ENCODE assay signal across 18 cellular contexts in the genomic region with DNA sequence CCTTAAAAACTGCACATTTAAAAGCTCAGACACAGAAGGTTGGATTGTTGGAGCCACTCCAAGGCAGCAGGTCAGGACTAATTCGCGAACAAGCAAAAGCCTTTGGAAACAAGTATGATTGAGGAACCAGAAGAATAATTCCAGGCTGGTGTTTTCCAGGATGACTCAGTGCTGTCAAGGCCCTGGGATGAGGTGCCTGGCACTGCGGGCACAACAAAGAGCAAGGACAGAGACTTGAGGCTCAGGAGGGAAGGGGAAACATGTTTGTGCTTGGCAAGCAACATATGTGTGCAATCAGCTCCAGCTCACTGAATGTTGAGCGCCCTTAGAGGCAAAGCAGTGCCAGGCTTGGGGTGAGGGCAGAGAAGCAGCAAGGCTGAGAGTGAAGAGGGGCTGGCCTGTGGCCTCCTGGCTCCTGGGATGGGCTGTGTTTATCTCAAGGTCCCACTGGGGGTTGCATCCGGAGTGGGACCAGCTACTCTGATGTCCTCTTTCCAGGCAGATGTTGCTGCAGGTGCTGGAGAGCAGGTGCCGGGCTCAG. TPM values are rescaled to one million over a fixed set of nuclear protein-coding genes. Genes with fewer than 3 reads are reported as not detected.
DNase-seq lines count a peak whose midpoint lies in the region; ATAC-seq, FAIRE-seq and TF ChIP-seq lines count a peak whose summit lies in the region.
"Had no signal": no experiment of that assay in that cellular context is flagged by ENCODE, and none has a peak within 500 bp of the region (broad histone marks: within the 10 kb centered on the region; RNA-seq: fewer than 3 reads in every experiment).

No MANE protein-coding gene starts in this region.

- no peaks in the 10 kb centered on the region for H3K27me3 ChIP-seq in esophagus muscularis mucosa
- H3K27me3 ChIP-seq: cardiac muscle cell, Peyer's patch had no signal

- no peaks in the 10 kb centered on the region for H3K9me3 ChIP-seq in esophagus muscularis mucosa
- H3K9me3 ChIP-seq: Peyer's patch had no signal

- TF ChIP-seq POLR2A in esophagus muscularis mucosa (IDR thresholded peaks at IDR 0.05; ENCODE audit: low read depth) = no peak

- intact Hi-C loops in esophagus muscularis mucosa (cut with DNase I) = no loop called here

- ATAC-seq in GM21447 (IDR thresholded peaks at IDR 0.05; ENCODE audit: unreplicated experiment) = no peak
- no peak for ATAC-seq in HG03025 (IDR thresholded peaks at IDR 0.05; ENCODE audit: low FRiP score, unreplicated experiment)
- ATAC-seq in HG03135 (IDR thresholded peaks at IDR 0.05; ENCODE audit: unreplicated experiment) = no peak

- H3K36me3 ChIP-seq in esophagus muscularis mucosa = peaks cover 9 to 28% (median 26%) of the 10 kb centered on the region in 4 donors
- H3K36me3 ChIP-seq: cardiac muscle cell, Peyer's patch had no signal

- H3K4me3 ChIP-seq in AG10803 (ENCODE audit: low read length) (no peak overlapping the region), esophagus muscularis mucosa (no peak overlapping the region)
- H3K4me3 ChIP-seq: cardiac muscle cell, Peyer's patch had no signal

- no peak for TF ChIP-seq EP300 in esophagus muscularis mucosa (IDR thresholded peaks at IDR 0.05)

- TF ChIP-seq CTCF in AG10803 (conservative IDR thresholded peaks at IDR 0.05; ENCODE audit: low read length) (no peak), esophagus muscularis mucosa (IDR thresholded peaks at IDR 0.05) (no peak)

- peaks cover 11 to 14% (median 13%) of the 10 kb centered on the region in 4 donors for H3K4me1 ChIP-seq in esophagus muscularis mucosa
- H3K4me1 ChIP-seq: Peyer's patch had no signal

- H3K27ac ChIP-seq in esophagus muscularis mucosa (replicated peaks in 1 of 4) = no peak overlapping the region
- H3K27ac ChIP-seq: cardiac muscle cell, Peyer's patch had no signal

- 60% methylated on average over 6 of the region's 6 CpGs for WGBS in esophagus muscularis mucosa

- peak; percentile 88 for FAIRE-seq in RCC 7860 (lab: Jason Lieb, UNC)
- FAIRE-seq: small intestine had no signal

- DNase-seq in AG10803 (ENCODE audit: low read depth) = peak; percentile 27
- DNase-seq in RCC 7860 (ENCODE audit: low spot score) = peak; percentile 66
- DNase-seq in esophagus muscularis mucosa (ENCODE audit: extremely low spot score) = peak; percentile 91
- DNase-seq in mucosa of gallbladder (ENCODE audit: low spot score) = peak; percentile 12
- no peak for DNase-seq in HPDE6-E6E7 (ENCODE audit: extremely low spot score)
- DNase-seq: activated CD4-positive, CD25-positive, alpha-beta regulatory T cell; activated naive CD4-positive, alpha-beta T cell treated with anti-CD3 and anti-CD28 coated beads for 36 hours; hippocampal formation; NCI-H2029; NCI-H526 treated with DMSO at 0.1 percent for 48 hours; Peyer's patch; small intestine; stimulated activated naive CD8-positive, alpha-beta T cell treated with anti-CD3 and anti-CD28 coated beads, Interleukin-15, amount 100 ng/mL, for 72 hours; T-helper 1 cell had no signal

RNA-seq across cellular contexts. Expression of a gene that starts 44.0 kb away (rescaled TPM):
- total RNA-seq in esophagus muscularis mucosa (10 to 100 TPM in 3 of 4 donors, 1 to 10 TPM in 1; 10.0 to 21.4 (median 12.6) TPM), mucosa of gallbladder (13.1 TPM)
- total RNA-seq: activated naive CD4-positive, alpha-beta T cell treated with anti-CD3 and anti-CD28 coated beads for 36 hours had no signal
